In genomic region chr3:149512073-149512782, GRCh38 we compare ENCODE assay signal across 8 cellular contexts. TPM values are rescaled to one million over a fixed set of nuclear protein-coding genes. Genes with fewer than 3 reads are reported as not detected.
DNase-seq lines count a peak whose midpoint lies in the region; ATAC-seq and TF ChIP-seq lines count a peak whose summit lies in the region.

No MANE protein-coding gene starts in this region.

- H3K27me3 ChIP-seq in foreskin keratinocyte = no peaks in the 10 kb centered on the region

- H3K27me3 Mint-ChIP-seq in activated CD4-positive, alpha-beta T cell treated with anti-CD3 and anti-CD28 coated beads, Interleukin-2, amount 10 ng/mL, durations not matched to agents 7 days and 5 days = peaks cover 9% of the 10 kb centered on the region

- TF ChIP-seq CTCF in foreskin keratinocyte (conservative IDR thresholded peaks at IDR 0.05) (peak; percentile 90), omental fat pad (IDR thresholded peaks at IDR 0.05) (peak in 1 of 3 donors; percentile 29)

- peak; percentile 87 for ATAC-seq in GM18861 (IDR thresholded peaks at IDR 0.05; ENCODE audit: unreplicated experiment)
- peak; percentile 59 for ATAC-seq in HG03025 (IDR thresholded peaks at IDR 0.05; ENCODE audit: low FRiP score, unreplicated experiment)
- ATAC-seq in foreskin keratinocyte = peak; percentile 76
- peak; percentile 63 for ATAC-seq in omental fat pad (ENCODE audit: low FRiP score)

- no peak overlapping the region for H3K27ac ChIP-seq in foreskin keratinocyte

- DNase-seq in COLO668 (lab: John Stamatoyannopoulos, UW; ENCODE audit: unreplicated experiment) = peak; percentile 47
- peak; percentile 57 for DNase-seq in NCI-H2107 treated with DMSO at 0.1 percent for 48 hours (lab: John Stamatoyannopoulos, UW; ENCODE audit: unreplicated experiment)
- peak; percentile 21 for DNase-seq in activated CD4-positive, alpha-beta T cell treated with anti-CD3 and anti-CD28 coated beads, Interleukin-2, amount 10 ng/mL, durations not matched to agents 7 days and 5 days
- DNase-seq in foreskin keratinocyte = peak in 1 of 2 donors; percentile 40
- DNase-seq in omental fat pad (ENCODE audit: low spot score) = peak; percentile 35
- DNase-seq in occipital lobe (lab: John Stamatoyannopoulos, UW) = no peak

- no peak overlapping the region for H3K27ac Mint-ChIP-seq in activated CD4-positive, alpha-beta T cell treated with anti-CD3 and anti-CD28 coated beads, Interleukin-2, amount 10 ng/mL, durations not matched to agents 7 days and 5 days

- no peak overlapping the region for H3K4me3 Mint-ChIP-seq in activated CD4-positive, alpha-beta T cell treated with anti-CD3 and anti-CD28 coated beads, Interleukin-2, amount 10 ng/mL, durations not matched to agents 7 days and 5 days

- no peaks in the 10 kb centered on the region for H3K36me3 Mint-ChIP-seq in activated CD4-positive, alpha-beta T cell treated with anti-CD3 and anti-CD28 coated beads, Interleukin-2, amount 10 ng/mL, durations not matched to agents 7 days and 5 days (ENCODE audit: low read depth)

- H3K4me1 Mint-ChIP-seq in activated CD4-positive, alpha-beta T cell treated with anti-CD3 and anti-CD28 coated beads, Interleukin-2, amount 10 ng/mL, durations not matched to agents 7 days and 5 days = peaks cover 7% of the 10 kb centered on the region

- POLR2A ChIA-PET in activated CD4-positive, alpha-beta T cell treated with anti-CD3 and anti-CD28 coated beads, Interleukin-2, amount 10 ng/mL, durations not matched to agents 7 days and 5 days (lab: Charles Lee) = no interaction called here

- CTCF ChIA-PET in activated CD4-positive, alpha-beta T cell treated with anti-CD3 and anti-CD28 coated beads, Interleukin-2, amount 10 ng/mL, durations not matched to agents 7 days and 5 days (lab: Charles Lee) = interaction anchor here (0.7 to 0.8 kb wide), 2 partner anchors 37 to 69 kb away, joined by 3 read pairs; no protein-coding TSS in a partner anchor

- no peaks in the 10 kb centered on the region for H3K9me3 Mint-ChIP-seq in activated CD4-positive, alpha-beta T cell treated with anti-CD3 and anti-CD28 coated beads, Interleukin-2, amount 10 ng/mL, durations not matched to agents 7 days and 5 days

- no peaks in the 10 kb centered on the region for H3K4me1 ChIP-seq in foreskin keratinocyte

RNA-seq across cellular contexts. Expression of gene TM4SF4, which starts 37.7 kb away (rescaled TPM):
- total RNA-seq in activated CD4-positive, alpha-beta T cell treated with anti-CD3 and anti-CD28 coated beads, Interleukin-2, amount 10 ng/mL, durations not matched to agents 7 days and 5 days = not detected
- not detected in 2 replicates for total RNA-seq in foreskin keratinocyte
- polyA plus RNA-seq in foreskin keratinocyte = not detected in 2 replicates
- under 1 TPM in 2 of 4 donors, not detected in 2; 0.24 to 0.65 TPM for total RNA-seq in omental fat pad
- not detected for total RNA-seq in occipital lobe
